Comparison of ENCODE assay signal across 20 cellular contexts in the genomic region with DNA sequence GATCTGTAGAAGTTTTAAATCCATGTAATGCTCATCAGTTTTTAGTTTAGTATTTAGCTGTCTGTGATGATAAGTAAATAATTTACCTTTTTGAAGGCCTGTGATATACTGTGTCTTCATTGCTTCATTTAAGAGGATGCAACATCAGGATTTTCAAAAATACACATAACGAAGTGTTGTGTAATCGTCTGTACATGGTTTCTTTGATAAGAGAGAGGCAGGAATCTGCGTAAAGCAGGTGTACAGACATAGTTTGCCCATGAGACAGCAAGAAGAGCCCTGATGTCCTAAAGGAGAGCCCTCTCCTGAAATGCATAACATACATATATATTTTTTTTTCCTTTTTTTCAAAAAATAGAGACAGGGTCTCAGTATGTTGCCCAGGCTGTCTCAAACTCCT. TPM values are rescaled to one million over a fixed set of nuclear protein-coding genes. Genes with fewer than 3 reads are reported as not detected.
A peak's percentile ranks its signal among the peaks of the same experiment; 100 is the strongest.
DNase-seq lines count a peak whose midpoint lies in the region; TF ChIP-seq lines count a peak whose summit lies in the region.
"Had no signal": no experiment of that assay in that cellular context is flagged by ENCODE, and none has a peak within 500 bp of the region (broad histone marks: within the 10 kb centered on the region; RNA-seq: fewer than 3 reads in every experiment).

No MANE protein-coding gene starts in this region.

- POLR2A ChIA-PET in activated CD4-positive, alpha-beta memory T cell treated with anti-CD3 and anti-CD28 coated beads for 36 hours (lab: Charles Lee): interaction anchor here (1.2 kb wide), 1 partner anchor 24 kb away, joined by 5 read pairs; no protein-coding TSS in a partner anchor
- POLR2A ChIA-PET in activated CD4-positive, alpha-beta memory T cell treated with anti-CD3 and anti-CD28 coated beads, Interleukin-2, amount 10 ng/mL, durations not matched to agents 7 days and 5 days (lab: Charles Lee): no interaction called here

- H3K4me1 ChIP-seq in sigmoid colon: peaks cover 0 to 89% (median 69%) of the 10 kb centered on the region in 4 donors
- H3K4me1 ChIP-seq: prostate gland had no signal

- TF ChIP-seq CTCF in epithelial cell of esophagus (IDR thresholded peaks at IDR 0.05; ENCODE audit: insufficient read depth, low read depth, low read length, missing control alignments): no peak
- TF ChIP-seq CTCF in sigmoid colon (IDR thresholded peaks at IDR 0.05): no peak
- TF ChIP-seq CTCF in coronary artery (IDR thresholded peaks at IDR 0.05): no peak

- H3K9me3 ChIP-seq in sigmoid colon: no peaks in the 10 kb centered on the region
- H3K9me3 ChIP-seq: prostate gland had no signal

- no peak overlapping the region for H3K4me3 Mint-ChIP-seq in activated CD4-positive, alpha-beta memory T cell treated with anti-CD3 and anti-CD28 coated beads for 36 hours
- H3K4me3 Mint-ChIP-seq in activated CD4-positive, alpha-beta memory T cell treated with anti-CD3 and anti-CD28 coated beads, Interleukin-2, amount 10 ng/mL, durations not matched to agents 7 days and 5 days: no peak overlapping the region
- H3K4me3 Mint-ChIP-seq in activated T-helper 2 cell treated with anti-CD3 and anti-CD28 coated beads, Interferon-gamma antibody, Interleukin-2, Interleukin-4, amounts not matched to agents 10 μg/mL and 5 μg/mL and 100 μg/mL, durations not matched to agents 14 hours and 24 hours and 36 hours (ENCODE audit: low read depth): no peak overlapping the region
- H3K4me3 Mint-ChIP-seq: natural killer cell treated with Interleukin-12 subunit alpha and Interleukin-12 subunit beta and Interleukin-15 and Interleukin-18, amount 100 ng/mL, for 72 hours had no signal

- peaks cover 7% of the 10 kb centered on the region for H3K36me3 Mint-ChIP-seq in activated CD4-positive, alpha-beta memory T cell treated with anti-CD3 and anti-CD28 coated beads for 36 hours
- peaks cover 42% of the 10 kb centered on the region for H3K36me3 Mint-ChIP-seq in activated CD4-positive, alpha-beta memory T cell treated with anti-CD3 and anti-CD28 coated beads, Interleukin-2, amount 10 ng/mL, durations not matched to agents 7 days and 5 days (ENCODE audit: low read depth)
- H3K36me3 Mint-ChIP-seq in activated T-helper 2 cell treated with anti-CD3 and anti-CD28 coated beads, Interferon-gamma antibody, Interleukin-2, Interleukin-4, amounts not matched to agents 10 μg/mL and 5 μg/mL and 100 μg/mL, durations not matched to agents 14 hours and 24 hours and 36 hours (ENCODE audit: low read depth): peaks cover 20% of the 10 kb centered on the region

- no peak for DNase-seq in activated CD4-positive, alpha-beta memory T cell treated with anti-CD3 and anti-CD28 coated beads for 36 hours
- no peak for DNase-seq in activated CD4-positive, alpha-beta memory T cell treated with anti-CD3 and anti-CD28 coated beads, Interleukin-2, amount 10 ng/mL, durations not matched to agents 7 days and 5 days
- DNase-seq in OCI-M1 (lab: John Stamatoyannopoulos, UW): peak; percentile 31
- DNase-seq in epithelial cell of esophagus (ENCODE audit: low read depth): peak; percentile 33
- DNase-seq in sigmoid colon: no peak
- no peak for DNase-seq in coronary artery (ENCODE audit: low spot score)
- no peak for DNase-seq in GDM1 (lab: John Stamatoyannopoulos, UW)
- DNase-seq in activated T-helper 2 cell treated with anti-CD3 and anti-CD28 coated beads, Interferon-gamma antibody, Interleukin-2, Interleukin-4, amounts not matched to agents 10 μg/mL and 5 μg/mL and 100 μg/mL, durations not matched to agents 14 hours and 24 hours and 36 hours (ENCODE audit: low spot score): no peak
- DNase-seq: aorta; C1 segment of cervical spinal cord; kidney; mesendoderm; NCI-H2029; NCI-H446 treated with DMSO at 0.1 percent for 48 hours; small intestine; stimulated activated CD4-positive, alpha-beta T cell treated with anti-CD3 and anti-CD28 coated beads, Interleukin-4, amount 100 ng/mL, for 24 hours; substantia nigra had no signal

- CTCF ChIA-PET in activated CD4-positive, alpha-beta memory T cell treated with anti-CD3 and anti-CD28 coated beads for 36 hours (lab: Charles Lee): interaction anchor here (0.9 kb wide), 1 partner anchor 106 kb away, joined by 3 read pairs; no protein-coding TSS in a partner anchor
- CTCF ChIA-PET in activated CD4-positive, alpha-beta memory T cell treated with anti-CD3 and anti-CD28 coated beads, Interleukin-2, amount 10 ng/mL, durations not matched to agents 7 days and 5 days (lab: Charles Lee): no interaction called here

- H3K9me3 Mint-ChIP-seq in activated CD4-positive, alpha-beta memory T cell treated with anti-CD3 and anti-CD28 coated beads for 36 hours: no peaks in the 10 kb centered on the region
- H3K9me3 Mint-ChIP-seq in activated CD4-positive, alpha-beta memory T cell treated with anti-CD3 and anti-CD28 coated beads, Interleukin-2, amount 10 ng/mL, durations not matched to agents 7 days and 5 days: no peaks in the 10 kb centered on the region
- H3K9me3 Mint-ChIP-seq in activated T-helper 2 cell treated with anti-CD3 and anti-CD28 coated beads, Interferon-gamma antibody, Interleukin-2, Interleukin-4, amounts not matched to agents 10 μg/mL and 5 μg/mL and 100 μg/mL, durations not matched to agents 14 hours and 24 hours and 36 hours: no peaks in the 10 kb centered on the region

- peak overlapping the region; percentile 44 for H3K27ac Mint-ChIP-seq in activated CD4-positive, alpha-beta memory T cell treated with anti-CD3 and anti-CD28 coated beads for 36 hours
- H3K27ac Mint-ChIP-seq in activated CD4-positive, alpha-beta memory T cell treated with anti-CD3 and anti-CD28 coated beads, Interleukin-2, amount 10 ng/mL, durations not matched to agents 7 days and 5 days: no peak overlapping the region
- no peak overlapping the region for H3K27ac Mint-ChIP-seq in activated T-helper 2 cell treated with anti-CD3 and anti-CD28 coated beads, Interferon-gamma antibody, Interleukin-2, Interleukin-4, amounts not matched to agents 10 μg/mL and 5 μg/mL and 100 μg/mL, durations not matched to agents 14 hours and 24 hours and 36 hours

- TF ChIP-seq EP300 in sigmoid colon (IDR thresholded peaks at IDR 0.05): no peak

- H3K4me3 ChIP-seq in epithelial cell of esophagus (ENCODE audit: low read length) (no peak overlapping the region), sigmoid colon (no peak overlapping the region), coronary artery (no peak overlapping the region)
- H3K4me3 ChIP-seq: hepatocyte, prostate gland had no signal

- H3K4me1 Mint-ChIP-seq in activated CD4-positive, alpha-beta memory T cell treated with anti-CD3 and anti-CD28 coated beads for 36 hours (ENCODE audit: low read depth): peaks cover 78% of the 10 kb centered on the region
- H3K4me1 Mint-ChIP-seq in activated CD4-positive, alpha-beta memory T cell treated with anti-CD3 and anti-CD28 coated beads, Interleukin-2, amount 10 ng/mL, durations not matched to agents 7 days and 5 days: peaks cover 61% of the 10 kb centered on the region
- peaks cover 41% of the 10 kb centered on the region for H3K4me1 Mint-ChIP-seq in activated T-helper 2 cell treated with anti-CD3 and anti-CD28 coated beads, Interferon-gamma antibody, Interleukin-2, Interleukin-4, amounts not matched to agents 10 μg/mL and 5 μg/mL and 100 μg/mL, durations not matched to agents 14 hours and 24 hours and 36 hours (ENCODE audit: low read depth)

- H3K27me3 ChIP-seq in sigmoid colon: no peaks in the 10 kb centered on the region
- H3K27me3 ChIP-seq: hepatocyte had no signal

- TF ChIP-seq POLR2A in sigmoid colon (IDR thresholded peaks at IDR 0.05): no peak

- H3K27ac ChIP-seq in sigmoid colon: peak overlapping the region; percentile 35 to 86 (median 72)
- peak overlapping the region in 1 of 2 donors; percentile 17 for H3K27ac ChIP-seq in coronary artery
- H3K27ac ChIP-seq: hepatocyte, prostate gland had no signal

- no peaks in the 10 kb centered on the region for H3K27me3 Mint-ChIP-seq in activated CD4-positive, alpha-beta memory T cell treated with anti-CD3 and anti-CD28 coated beads for 36 hours
- no peaks in the 10 kb centered on the region for H3K27me3 Mint-ChIP-seq in activated CD4-positive, alpha-beta memory T cell treated with anti-CD3 and anti-CD28 coated beads, Interleukin-2, amount 10 ng/mL, durations not matched to agents 7 days and 5 days
- no peaks in the 10 kb centered on the region for H3K27me3 Mint-ChIP-seq in activated T-helper 2 cell treated with anti-CD3 and anti-CD28 coated beads, Interferon-gamma antibody, Interleukin-2, Interleukin-4, amounts not matched to agents 10 μg/mL and 5 μg/mL and 100 μg/mL, durations not matched to agents 14 hours and 24 hours and 36 hours (ENCODE audit: low read depth)
- H3K27me3 Mint-ChIP-seq: natural killer cell treated with Interleukin-12 subunit alpha and Interleukin-12 subunit beta and Interleukin-15 and Interleukin-18, amount 100 ng/mL, for 72 hours had no signal

- 27 to 74% methylated on average over 3 of the region's 3 CpGs for WGBS in sigmoid colon, 2 donors

- intact Hi-C loops in activated CD4-positive, alpha-beta memory T cell treated with anti-CD3 and anti-CD28 coated beads for 36 hours (cut with micrococcal nuclease): no loop called here
- intact Hi-C loops in sigmoid colon (cut with DNase I): no loop called here
- intact Hi-C loops in activated T-helper 2 cell treated with anti-CD3 and anti-CD28 coated beads, Interferon-gamma antibody, Interleukin-2, Interleukin-4, amounts not matched to agents 10 μg/mL and 5 μg/mL and 100 μg/mL, durations not matched to agents 14 hours and 24 hours and 36 hours (cut with micrococcal nuclease): no loop called here

- no peaks in the 10 kb centered on the region for H3K36me3 ChIP-seq in sigmoid colon
- H3K36me3 ChIP-seq: prostate gland had no signal

RNA-seq across cellular contexts. Expression of gene RASSF3, which starts 44.8 kb away (rescaled TPM):
- total RNA-seq in activated CD4-positive, alpha-beta memory T cell treated with anti-CD3 and anti-CD28 coated beads for 36 hours: 10 to 100 TPM; 40.6 to 40.7 TPM
- 10 to 100 TPM; 81.3 to 83.7 TPM for total RNA-seq in activated CD4-positive, alpha-beta memory T cell treated with anti-CD3 and anti-CD28 coated beads, Interleukin-2, amount 10 ng/mL, durations not matched to agents 7 days and 5 days
- 100 to 1,000 TPM; 143 to 348 (median 203) TPM for total RNA-seq in sigmoid colon
- 100 to 1,000 TPM in 1 of 3 donors, 10 to 100 TPM in 2; 34.7 to 113 (median 65.5) TPM for polyA plus RNA-seq in sigmoid colon
- total RNA-seq in activated T-helper 2 cell treated with anti-CD3 and anti-CD28 coated beads, Interferon-gamma antibody, Interleukin-2, Interleukin-4, amounts not matched to agents 10 μg/mL and 5 μg/mL and 100 μg/mL, durations not matched to agents 14 hours and 24 hours and 36 hours: 35.7 and 35.8 TPM in 2 replicates

Comparison
In these comparisons a context has a peak if more than half of its experiments do, and no peak if none do; other contexts are left out.
1. DNase-seq: peak in OCI-M1 (single experiment) and epithelial cell of esophagus (single experiment); none in activated CD4-positive, alpha-beta memory T cell treated with anti-CD3 and anti-CD28 coated beads for 36 hours (single experiment), activated CD4-positive, alpha-beta memory T cell treated with anti-CD3 and anti-CD28 coated beads, Interleukin-2, amount 10 ng/mL, durations not matched to agents 7 days and 5 days (single experiment), sigmoid colon (single experiment), coronary artery (single experiment), GDM1 (single experiment) and activated T-helper 2 cell treated with anti-CD3 and anti-CD28 coated beads, Interferon-gamma antibody, Interleukin-2, Interleukin-4, amounts not matched to agents 10 μg/mL and 5 μg/mL and 100 μg/mL, durations not matched to agents 14 hours and 24 hours and 36 hours (single experiment).